ENCODE assay signal across 11 cellular contexts in genomic region chr12:122661938-122662337, GRCh38. TPM values are rescaled to one million over a fixed set of nuclear protein-coding genes. Genes with fewer than 3 reads are reported as not detected.
"Had no signal": no experiment of that assay in that cellular context is flagged by ENCODE, and none has a peak within 500 bp of the region (broad histone marks: within the 10 kb centered on the region; RNA-seq: fewer than 3 reads in every experiment).

No MANE protein-coding gene starts in this region.

- H3K9ac ChIP-seq: GM23248, KMS-11 had no signal

- H2AFZ ChIP-seq: GM23248 had no signal

- H3K27ac ChIP-seq: GM23248, HL-60, KMS-11 had no signal

- H3K4me2 ChIP-seq: KMS-11 had no signal

- H3K9me3 ChIP-seq: HAP-1 had no signal

- H3K36me3 ChIP-seq: HAP-1 had no signal

- H3K4me3 ChIP-seq: GM23248, HAP-1 had no signal

- H3K4me1 ChIP-seq: HAP-1 had no signal

- DNase-seq: GM23248, GOT3, H7, IMR-90, KBM-7 had no signal

- ATAC-seq: HCT116 had no signal

RNA-seq across cellular contexts. Expression of gene HCAR2, which starts 41.2 kb away (rescaled TPM):
- total RNA-seq: GM23248, H7, HT1080, IMR-90 had no signal
- polyA plus RNA-seq: GM23248, IMR-90 had no signal

RNA-seq across cellular contexts. Expression of gene HCAR3, which starts 54.7 kb away (rescaled TPM):
- total RNA-seq: GM23248, H4, H7, HT1080, IMR-90 had no signal
- polyA plus RNA-seq: GM23248, IMR-90 had no signal
